Comparison of ENCODE assay signal across 11 cellular contexts in genomic region chr2:207983654-207984053, GRCh38. TPM values are rescaled to one million over a fixed set of nuclear protein-coding genes. Genes with fewer than 3 reads are reported as not detected.
DNase-seq lines count a peak whose midpoint lies in the region; ATAC-seq and TF ChIP-seq lines count a peak whose summit lies in the region.
"Had no signal": no experiment of that assay in that cellular context is flagged by ENCODE, and none has a peak within 500 bp of the region (broad histone marks: within the 10 kb centered on the region; RNA-seq: fewer than 3 reads in every experiment).

No MANE protein-coding gene starts in this region.

- H3K27ac ChIP-seq in sigmoid colon = no peak overlapping the region
- H3K27ac ChIP-seq: adrenal gland had no signal

- H3K4me3 ChIP-seq in sigmoid colon = no peak overlapping the region
- H3K4me3 ChIP-seq: adrenal gland had no signal

- intact Hi-C loops in left colon (cut with DNase I, micrococcal nuclease) = no loop called here
- intact Hi-C loops in sigmoid colon (cut with DNase I) = no loop called here

- DNase-seq in left colon = no peak
- no peak for DNase-seq in NCI-H1694 (lab: John Stamatoyannopoulos, UW)
- no peak for DNase-seq in activated CD4-positive, alpha-beta T cell treated with anti-CD3 and anti-CD28 coated beads for 4 hours
- no peak for DNase-seq in activated T-cell treated with anti-CD3 and anti-CD28 coated beads for 4 hours
- no peak for DNase-seq in sigmoid colon
- DNase-seq: adrenal gland, DMS79, NCI-H345 had no signal

- TF ChIP-seq EP300 in sigmoid colon (IDR thresholded peaks at IDR 0.05) = no peak

- ATAC-seq in GM18520 (IDR thresholded peaks at IDR 0.05; ENCODE audit: unreplicated experiment) (peak; percentile 60), GM21717 (IDR thresholded peaks at IDR 0.05; ENCODE audit: unreplicated experiment) (peak; percentile 73), HG03432 (IDR thresholded peaks at IDR 0.05; ENCODE audit: unreplicated experiment) (peak; percentile 85), left colon (peak; percentile 17)

- H3K27me3 ChIP-seq in sigmoid colon = no peaks in the 10 kb centered on the region
- H3K27me3 ChIP-seq: adrenal gland had no signal

- no peaks in the 10 kb centered on the region for H3K9me3 ChIP-seq in sigmoid colon
- H3K9me3 ChIP-seq: adrenal gland had no signal

- no peak for TF ChIP-seq POLR2A in sigmoid colon (IDR thresholded peaks at IDR 0.05)

- H3K36me3 ChIP-seq in sigmoid colon = no peaks in the 10 kb centered on the region
- H3K36me3 ChIP-seq: adrenal gland had no signal

- TF ChIP-seq CTCF in sigmoid colon (IDR thresholded peaks at IDR 0.05) = no peak

- 69 to 72% methylated on average over 2 of the region's 2 CpGs for WGBS in sigmoid colon, 2 donors

- no peaks in the 10 kb centered on the region for H3K4me1 ChIP-seq in sigmoid colon

RNA-seq across cellular contexts. Expression of gene PLEKHM3, which starts 41.7 kb away (rescaled TPM):
- total RNA-seq in left colon = 10 to 100 TPM in 1 of 2 donors, 1 to 10 TPM in 1; 9.8 to 10.4 TPM
- total RNA-seq in sigmoid colon = 10 to 100 TPM; 29.1 to 47.9 (median 33.8) TPM
- polyA plus RNA-seq in sigmoid colon = 1 to 10 TPM; 1.2 to 3.7 (median 2.5) TPM

Comparison
In these comparisons a context has a peak if more than half of its experiments do, and no peak if none do; other contexts are left out.
1. ATAC-seq: peak in every context shown above with its lines; median percentile 85 in HG03432; 73 in GM21717; 60 in GM18520; 17 in left colon.